In the genomic region with DNA sequence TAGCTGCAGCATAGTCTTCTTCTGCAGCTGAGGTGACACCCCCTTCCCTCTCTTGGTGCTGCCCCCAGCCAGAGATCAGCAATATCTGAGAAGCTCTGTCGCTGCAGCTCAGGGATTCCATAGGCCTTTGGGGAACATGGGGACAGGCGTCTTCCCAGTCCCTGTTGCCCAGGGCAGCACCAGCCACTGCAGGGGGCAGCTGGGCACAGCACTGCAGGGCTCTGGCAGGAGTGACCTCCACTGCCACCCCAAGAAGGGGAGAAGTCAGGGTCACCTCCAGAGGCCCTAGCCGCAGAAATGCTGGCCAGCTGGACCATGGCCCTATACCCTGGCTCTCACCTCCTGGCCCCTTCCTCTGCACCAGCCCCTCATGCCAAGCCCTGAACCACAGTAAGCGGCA, we compare ENCODE assay signal across 24 cellular contexts. TPM values are rescaled to one million over a fixed set of nuclear protein-coding genes. Genes with fewer than 3 reads are reported as not detected.
DNase-seq lines count a peak whose midpoint lies in the region; ATAC-seq and TF ChIP-seq lines count a peak whose summit lies in the region.
"Had no signal": no experiment of that assay in that cellular context is flagged by ENCODE, and none has a peak within 500 bp of the region (broad histone marks: within the 10 kb centered on the region; RNA-seq: fewer than 3 reads in every experiment).

No MANE protein-coding gene starts in this region.

- no peak overlapping the region for H2AFZ ChIP-seq in neuronal stem cell (ENCODE audit: low read length)
- H2AFZ ChIP-seq: GM23338 had no signal

- H3K27ac ChIP-seq in neuronal stem cell (replicated peaks; ENCODE audit: low read length), result no peak overlapping the region
- H3K27ac ChIP-seq: KMS-11, SJCRH30 had no signal

- no peak overlapping the region for H2BK120ac ChIP-seq in neuronal stem cell (ENCODE audit: low read depth, low read length)

- no peak for TF ChIP-seq CTCF in GM10266 (IDR thresholded peaks at IDR 0.05; ENCODE audit: control insufficient read depth, insufficient read depth, low read depth, missing control alignments)

- peak overlapping the region; percentile 10 to 71 for H3K27ac Mint-ChIP-seq in stimulated activated naive CD8-positive, alpha-beta T cell treated with anti-CD3 and anti-CD28 coated beads, Interleukin-15, amount 100 ng/mL, for 72 hours
- H3K27ac Mint-ChIP-seq in activated T-helper 1 cell treated with anti-CD3 and anti-CD28 coated beads, Interleukin-12 subunit alpha, Interleukin-12 subunit beta, Interleukin-2, Interleukin-4 antibody, amounts not matched to agents 30 ng/mL and 10 ng/mL and 1 ng/mL, durations not matched to agents 14 hours and 24 hours and 36 hours, result peak overlapping the region; percentile 67
- H3K27ac Mint-ChIP-seq in stimulated activated naive B cell treated with anti-CD40 and anti-IgM and Interleukin-4, amounts not matched to agents 10 μg/mL and 1 μg/mL and 100 μg/mL, for 72 hours, result peak overlapping the region; percentile 32
- H3K27ac Mint-ChIP-seq: CD14-positive monocyte, GM23338 had no signal

- no peak overlapping the region for H4K8ac ChIP-seq in neuronal stem cell (ENCODE audit: low read depth, low read length)

- no peak overlapping the region for H2BK5ac ChIP-seq in neuronal stem cell (ENCODE audit: low read length)

- H3K4me1 Mint-ChIP-seq in stimulated activated naive CD8-positive, alpha-beta T cell treated with anti-CD3 and anti-CD28 coated beads, Interleukin-15, amount 100 ng/mL, for 72 hours, result peaks cover 39% of the 10 kb centered on the region
- H3K4me1 Mint-ChIP-seq in activated T-helper 1 cell treated with anti-CD3 and anti-CD28 coated beads, Interleukin-12 subunit alpha, Interleukin-12 subunit beta, Interleukin-2, Interleukin-4 antibody, amounts not matched to agents 30 ng/mL and 10 ng/mL and 1 ng/mL, durations not matched to agents 14 hours and 24 hours and 36 hours (ENCODE audit: low read depth), result peaks cover 15% of the 10 kb centered on the region
- H3K4me1 Mint-ChIP-seq in stimulated activated naive B cell treated with anti-CD40 and anti-IgM and Interleukin-4, amounts not matched to agents 10 μg/mL and 1 μg/mL and 100 μg/mL, for 72 hours, result peaks cover 24 to 38% of the 10 kb centered on the region in 2 donors

- no peak for DNase-seq in stimulated activated naive CD8-positive, alpha-beta T cell treated with anti-CD3 and anti-CD28 coated beads, Interleukin-15, amount 100 ng/mL, for 72 hours
- no peak for DNase-seq in stimulated activated naive CD8-positive, alpha-beta T cell treated with anti-CD3 and anti-CD28 coated beads, Interleukin-15, Interleukin-2, amounts not matched to agents 100 U/mL and 50 U/mL, for 24 hours
- DNase-seq in activated T-helper 1 cell treated with anti-CD3 and anti-CD28 coated beads, Interleukin-12 subunit alpha, Interleukin-12 subunit beta, Interleukin-2, Interleukin-4 antibody, amounts not matched to agents 30 ng/mL and 10 ng/mL and 1 ng/mL, durations not matched to agents 14 hours and 24 hours and 36 hours (ENCODE audit: low spot score), result no peak
- DNase-seq in neuronal stem cell (ENCODE audit: low spot score) (no peak), GM10266 (ENCODE audit: extremely low spot score) (no peak), NOMO-1 treated with dmso at 0.1 percent for 144 hours (lab: John Stamatoyannopoulos, UW; ENCODE audit: unreplicated experiment) (no peak), NCI-H510A (lab: John Stamatoyannopoulos, UW) (no peak)
- DNase-seq in stimulated activated naive B cell treated with anti-CD40 and anti-IgM and Interleukin-4, amounts not matched to agents 10 μg/mL and 1 μg/mL and 100 μg/mL, for 72 hours, result no peak
- DNase-seq: AML-193, GF-D8, NCI-H1105 treated with DMSO at 0.1 percent for 48 hours, NCI-H2081, NCI-H2171, NCI-H345, NCI-H524 treated with DMSO at 0.1 percent for 48 hours, NCI-H82, OCI-M1, SJCRH30 had no signal

- H3K4me1 ChIP-seq in neuronal stem cell (ENCODE audit: control insufficient read depth in 2 of 2, insufficient read depth in 1 of 2, low read depth in 1 of 2, low read length in 2 of 2), result peaks cover 0 to 13% of the 10 kb centered on the region in 2 donors
- H3K4me1 ChIP-seq: HAP-1, SJCRH30 had no signal

- H3K79me1 ChIP-seq in neuronal stem cell (ENCODE audit: low read depth, low read length), result no peaks in the 10 kb centered on the region

- no peak overlapping the region for H2AK5ac ChIP-seq in neuronal stem cell (ENCODE audit: low read depth, low read length)

- H3K4me2 ChIP-seq in neuronal stem cell (ENCODE audit: insufficient read depth, low read length, poor library complexity, severe bottlenecking), result no peak overlapping the region
- H3K4me2 ChIP-seq: GM23338, KMS-11 had no signal

- no peaks in the 10 kb centered on the region for H3K27me3 Mint-ChIP-seq in stimulated activated naive CD8-positive, alpha-beta T cell treated with anti-CD3 and anti-CD28 coated beads, Interleukin-15, amount 100 ng/mL, for 72 hours
- H3K27me3 Mint-ChIP-seq in activated T-helper 1 cell treated with anti-CD3 and anti-CD28 coated beads, Interleukin-12 subunit alpha, Interleukin-12 subunit beta, Interleukin-2, Interleukin-4 antibody, amounts not matched to agents 30 ng/mL and 10 ng/mL and 1 ng/mL, durations not matched to agents 14 hours and 24 hours and 36 hours (ENCODE audit: insufficient read depth), result peaks cover 1% of the 10 kb centered on the region
- H3K27me3 Mint-ChIP-seq in stimulated activated naive B cell treated with anti-CD40 and anti-IgM and Interleukin-4, amounts not matched to agents 10 μg/mL and 1 μg/mL and 100 μg/mL, for 72 hours, result no peaks in the 10 kb centered on the region

- no CpG with 5 or more reads among the region's 4 CpGs for WGBS in neuronal stem cell (ENCODE audit: extremely low coverage in 2 of 2, insufficient read length in 2 of 2, insufficient replicate concordance in 1 of 2), 2 donors

- no peak overlapping the region for H2BK12ac ChIP-seq in neuronal stem cell (ENCODE audit: low read length)

- H3K18ac ChIP-seq in neuronal stem cell (ENCODE audit: low read length), result no peak overlapping the region

- H3K4me3 ChIP-seq in neuronal stem cell (ENCODE audit: low read length in 2 of 2), result no peak overlapping the region
- H3K4me3 ChIP-seq: GM23338, HAP-1, SJCRH30 had no signal

- no peaks in the 10 kb centered on the region for H3K36me3 Mint-ChIP-seq in activated T-helper 1 cell treated with anti-CD3 and anti-CD28 coated beads, Interleukin-12 subunit alpha, Interleukin-12 subunit beta, Interleukin-2, Interleukin-4 antibody, amounts not matched to agents 30 ng/mL and 10 ng/mL and 1 ng/mL, durations not matched to agents 14 hours and 24 hours and 36 hours (ENCODE audit: low read depth)
- no peaks in the 10 kb centered on the region for H3K36me3 Mint-ChIP-seq in stimulated activated naive B cell treated with anti-CD40 and anti-IgM and Interleukin-4, amounts not matched to agents 10 μg/mL and 1 μg/mL and 100 μg/mL, for 72 hours
- H3K36me3 Mint-ChIP-seq: CD14-positive monocyte had no signal

- peaks cover 0 to 16% (median 0%) of the 10 kb centered on the region in 3 experiments for H3K27me3 ChIP-seq in neuronal stem cell (ENCODE audit: control insufficient read depth in 3 of 3, insufficient read depth in 3 of 3, low read depth in 1 of 3, low read length in 3 of 3)
- H3K27me3 ChIP-seq: SJCRH30 had no signal

- no peak overlapping the region for H3K23ac ChIP-seq in neuronal stem cell (ENCODE audit: low read depth, low read length, poor library complexity)

- no peak overlapping the region for H3K9ac ChIP-seq in neuronal stem cell (ENCODE audit: low read depth, low read length, poor library complexity)
- H3K9ac ChIP-seq: KMS-11 had no signal

- H4K91ac ChIP-seq in neuronal stem cell (ENCODE audit: low read depth, low read length, poor library complexity), result peak overlapping the region; percentile 24

- no peak overlapping the region for H2BK15ac ChIP-seq in neuronal stem cell (ENCODE audit: low read length)

- H3K9me3 Mint-ChIP-seq in stimulated activated naive CD8-positive, alpha-beta T cell treated with anti-CD3 and anti-CD28 coated beads, Interleukin-15, amount 100 ng/mL, for 72 hours, result no peaks in the 10 kb centered on the region
- no peaks in the 10 kb centered on the region for H3K9me3 Mint-ChIP-seq in activated T-helper 1 cell treated with anti-CD3 and anti-CD28 coated beads, Interleukin-12 subunit alpha, Interleukin-12 subunit beta, Interleukin-2, Interleukin-4 antibody, amounts not matched to agents 30 ng/mL and 10 ng/mL and 1 ng/mL, durations not matched to agents 14 hours and 24 hours and 36 hours
- no peaks in the 10 kb centered on the region for H3K9me3 Mint-ChIP-seq in stimulated activated naive B cell treated with anti-CD40 and anti-IgM and Interleukin-4, amounts not matched to agents 10 μg/mL and 1 μg/mL and 100 μg/mL, for 72 hours
- H3K9me3 Mint-ChIP-seq: GM23338 had no signal

- ATAC-seq in stimulated activated naive CD8-positive, alpha-beta T cell treated with anti-CD3 and anti-CD28 coated beads, Interleukin-15, amount 100 ng/mL, for 72 hours, result no peak
- no peak for ATAC-seq in stimulated activated naive CD8-positive, alpha-beta T cell treated with anti-CD3 and anti-CD28 coated beads, Interleukin-15, Interleukin-2, amounts not matched to agents 100 U/mL and 50 U/mL, for 24 hours
- ATAC-seq in stimulated activated naive B cell treated with anti-CD40 and anti-IgM and Interleukin-4, amounts not matched to agents 10 μg/mL and 1 μg/mL and 100 μg/mL, for 72 hours (replicated peaks), result no peak
- ATAC-seq: GM23338 had no signal

- intact Hi-C loops in activated T-helper 1 cell treated with anti-CD3 and anti-CD28 coated beads, Interleukin-12 subunit alpha, Interleukin-12 subunit beta, Interleukin-2, Interleukin-4 antibody, amounts not matched to agents 30 ng/mL and 10 ng/mL and 1 ng/mL, durations not matched to agents 14 hours and 24 hours and 36 hours (cut with micrococcal nuclease), result no loop called here

- no peaks in the 10 kb centered on the region for H3K36me3 ChIP-seq in neuronal stem cell (replicated peaks in 1 of 2; ENCODE audit: control insufficient read depth in 2 of 2, insufficient read depth in 2 of 2, low read length in 2 of 2)
- H3K36me3 ChIP-seq: HAP-1 had no signal

- H3K4ac ChIP-seq in neuronal stem cell (ENCODE audit: low read length), result no peak overlapping the region

- H3K4me3 Mint-ChIP-seq in stimulated activated naive CD8-positive, alpha-beta T cell treated with anti-CD3 and anti-CD28 coated beads, Interleukin-15, amount 100 ng/mL, for 72 hours, result no peak overlapping the region
- H3K4me3 Mint-ChIP-seq in activated T-helper 1 cell treated with anti-CD3 and anti-CD28 coated beads, Interleukin-12 subunit alpha, Interleukin-12 subunit beta, Interleukin-2, Interleukin-4 antibody, amounts not matched to agents 30 ng/mL and 10 ng/mL and 1 ng/mL, durations not matched to agents 14 hours and 24 hours and 36 hours, result no peak overlapping the region
- no peak overlapping the region for H3K4me3 Mint-ChIP-seq in stimulated activated naive B cell treated with anti-CD40 and anti-IgM and Interleukin-4, amounts not matched to agents 10 μg/mL and 1 μg/mL and 100 μg/mL, for 72 hours
- H3K4me3 Mint-ChIP-seq: CD14-positive monocyte, GM23338 had no signal

- no peaks in the 10 kb centered on the region for H3K9me3 ChIP-seq in neuronal stem cell (replicated peaks in 1 of 2; ENCODE audit: control insufficient read depth in 2 of 2, insufficient read depth in 1 of 2, low read depth in 1 of 2, low read length in 2 of 2)
- H3K9me3 ChIP-seq: HAP-1, SJCRH30 had no signal

- no peak overlapping the region for H3K14ac ChIP-seq in neuronal stem cell (ENCODE audit: low read length)

RNA-seq across cellular contexts. Expression of a gene that starts 16.9 kb away (rescaled TPM):
- 0.13 and 0.22 TPM in 2 replicates for total RNA-seq in activated T-helper 1 cell treated with anti-CD3 and anti-CD28 coated beads, Interleukin-12 subunit alpha, Interleukin-12 subunit beta, Interleukin-2, Interleukin-4 antibody, amounts not matched to agents 30 ng/mL and 10 ng/mL and 1 ng/mL, durations not matched to agents 14 hours and 24 hours and 36 hours
- polyA plus RNA-seq in neuronal stem cell (2013, experiment 1 of 2), result 3.9 TPM
- polyA plus RNA-seq in neuronal stem cell (2013, experiment 2 of 2), result 3.8 TPM
- total RNA-seq: A172 had no signal
- polyA plus RNA-seq: CD14-positive monocyte had no signal

RNA-seq across cellular contexts. Expression of a gene that starts 23.7 kb away (rescaled TPM):
- 28.9 and 31.8 TPM in 2 replicates for total RNA-seq in activated T-helper 1 cell treated with anti-CD3 and anti-CD28 coated beads, Interleukin-12 subunit alpha, Interleukin-12 subunit beta, Interleukin-2, Interleukin-4 antibody, amounts not matched to agents 30 ng/mL and 10 ng/mL and 1 ng/mL, durations not matched to agents 14 hours and 24 hours and 36 hours
- polyA plus RNA-seq in neuronal stem cell (2013, experiment 1 of 2), result 0.71 TPM
- 0.79 TPM for polyA plus RNA-seq in neuronal stem cell (2013, experiment 2 of 2)
- polyA plus RNA-seq: AG04450 had no signal

RNA-seq across cellular contexts. Expression of a gene that starts 37.2 kb away (rescaled TPM):
- total RNA-seq in activated T-helper 1 cell treated with anti-CD3 and anti-CD28 coated beads, Interleukin-12 subunit alpha, Interleukin-12 subunit beta, Interleukin-2, Interleukin-4 antibody, amounts not matched to agents 30 ng/mL and 10 ng/mL and 1 ng/mL, durations not matched to agents 14 hours and 24 hours and 36 hours, result not detected in 2 replicates
- 0.08 TPM for polyA plus RNA-seq in neuronal stem cell (2013, experiment 1 of 2)
- 0.24 TPM for polyA plus RNA-seq in neuronal stem cell (2013, experiment 2 of 2)
- total RNA-seq: A172, GM23338, SJCRH30 had no signal
- polyA plus RNA-seq: AG04450, CD14-positive monocyte had no signal

RNA-seq across cellular contexts. Expression of a gene that starts 42.4 kb away (rescaled TPM):
- 0.44 and 0.91 TPM in 2 replicates for total RNA-seq in activated T-helper 1 cell treated with anti-CD3 and anti-CD28 coated beads, Interleukin-12 subunit alpha, Interleukin-12 subunit beta, Interleukin-2, Interleukin-4 antibody, amounts not matched to agents 30 ng/mL and 10 ng/mL and 1 ng/mL, durations not matched to agents 14 hours and 24 hours and 36 hours
- 0.43 TPM for polyA plus RNA-seq in neuronal stem cell (2013, experiment 1 of 2)
- 0.57 TPM for polyA plus RNA-seq in neuronal stem cell (2013, experiment 2 of 2)

RNA-seq across cellular contexts. Expression of a gene that starts 44.7 kb away (rescaled TPM):
- not detected in 2 replicates for total RNA-seq in activated T-helper 1 cell treated with anti-CD3 and anti-CD28 coated beads, Interleukin-12 subunit alpha, Interleukin-12 subunit beta, Interleukin-2, Interleukin-4 antibody, amounts not matched to agents 30 ng/mL and 10 ng/mL and 1 ng/mL, durations not matched to agents 14 hours and 24 hours and 36 hours
- polyA plus RNA-seq in neuronal stem cell (2013, experiment 1 of 2), result not detected
- polyA plus RNA-seq in neuronal stem cell (2013, experiment 2 of 2), result not detected
- total RNA-seq: A172, GM23338, SJCRH30 had no signal
- polyA plus RNA-seq: AG04450, CD14-positive monocyte had no signal
